In the genomic region with DNA sequence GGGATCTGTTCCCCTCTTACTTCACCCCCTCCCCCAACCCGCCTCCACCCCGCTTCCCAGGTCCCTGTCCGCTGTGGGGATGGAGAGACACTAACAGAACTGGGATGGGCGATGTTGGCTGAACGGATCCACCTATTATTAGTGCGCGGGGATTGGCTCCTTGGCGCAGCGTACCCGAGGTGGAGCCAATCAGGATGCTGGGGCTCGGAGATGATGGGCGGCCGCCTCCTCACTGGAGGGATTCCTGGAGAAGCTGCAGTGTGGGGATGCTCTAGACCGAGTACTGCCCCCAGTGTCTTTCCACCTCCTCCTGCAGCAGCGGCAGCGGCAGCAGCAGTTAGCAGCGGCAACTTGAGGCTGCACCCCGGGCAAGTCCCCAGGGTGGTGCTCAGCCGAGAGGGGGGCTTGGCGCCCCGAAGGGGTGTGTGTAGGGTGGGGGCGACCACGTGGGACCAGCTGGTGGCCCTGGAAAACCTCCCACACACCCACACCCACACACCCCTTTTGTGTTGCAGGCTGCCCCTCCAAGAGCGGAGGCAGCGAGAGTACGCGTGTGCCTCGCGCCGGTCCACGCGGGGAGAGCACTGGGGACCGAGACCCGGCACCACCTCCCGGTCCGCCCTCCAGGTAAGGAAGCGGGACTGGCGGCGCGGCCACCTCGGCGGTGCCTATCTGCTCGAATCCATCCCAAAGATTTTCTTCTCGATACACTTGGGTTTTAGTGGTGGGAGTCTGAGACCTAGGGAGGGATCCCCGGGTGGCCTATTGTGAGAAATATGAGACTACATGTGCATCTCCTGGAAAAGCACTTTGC, we compare ENCODE assay signal across 8 cellular contexts. TPM values are rescaled to one million over a fixed set of nuclear protein-coding genes. Genes with fewer than 3 reads are reported as not detected.
DNase-seq lines count a peak whose midpoint lies in the region; ATAC-seq and TF ChIP-seq lines count a peak whose summit lies in the region.

A gene (plus strand): TSS at position 292 of the 814 bp plus-strand sequence.

- H3K27me3 ChIP-seq in GM23338 (ENCODE audit: insufficient read depth) (no peaks in the 10 kb centered on the region), ascending aorta (no peaks in the 10 kb centered on the region), right cardiac atrium (ENCODE audit: control insufficient read depth, insufficient read depth) (no peaks in the 10 kb centered on the region)

- no peaks in the 10 kb centered on the region for H3K4me1 Mint-ChIP-seq in Calu3 (ENCODE audit: low read depth, unreplicated experiment)
- peaks cover 39% of the 10 kb centered on the region for H3K4me1 Mint-ChIP-seq in GM23338

- DNase-seq in Calu3, result no peak
- peak; percentile 93 for DNase-seq in GM23338 (ENCODE audit: low spot score)
- DNase-seq in NCI-H187 (lab: John Stamatoyannopoulos, UW), result peak; percentile 85 to 91
- peak in 1 of 2 donors; percentile 59 for DNase-seq in ascending aorta (ENCODE audit: low spot score in 2 of 2)
- DNase-seq in right cardiac atrium, result peak; percentile 15 to 54 (median 48)
- DNase-seq in putamen (ENCODE audit: low spot score), result peak; percentile 85
- DNase-seq in HT-29 (ENCODE audit: low spot score), result no peak
- no peak for DNase-seq in KBM-7

- intact Hi-C loops in Calu3 (cut with micrococcal nuclease; ENCODE audit: unreplicated experiment), result no loop called here
- intact Hi-C loops in ascending aorta (cut with DNase I), result no loop called here
- intact Hi-C loops in right cardiac atrium (cut with DNase I), result no loop called here

- no TSS peak for BruUV-seq in Calu3 (replicated peaks; lab: Mats Ljungman, UMichigan)

- H2AFZ ChIP-seq in GM23338, result 0 out of 2 replicates have a peak within 1 kb of the TSS, but pooled peaks have one; percentile 2

- H3K27ac ChIP-seq in GM23338 (ENCODE audit: low read depth), result peak within 1 kb of the TSS; percentile 94
- no peak within 1 kb of the TSS for H3K27ac ChIP-seq in ascending aorta
- no peak within 1 kb of the TSS for H3K27ac ChIP-seq in right cardiac atrium (ENCODE audit: low read length)

- peaks cover 16% of the 10 kb centered on the region for H4K20me1 ChIP-seq in GM23338 (replicated peaks; ENCODE audit: insufficient read depth)

- ATAC-seq in GM23338 (peak; percentile 93), right cardiac atrium (peak; percentile 37 to 55)

- H3K9me3 ChIP-seq in ascending aorta (no peaks in the 10 kb centered on the region), right cardiac atrium (ENCODE audit: control insufficient read depth, low read length) (no peaks in the 10 kb centered on the region)

- H3K9me2 ChIP-seq in GM23338 (ENCODE audit: insufficient read depth), result no peaks in the 10 kb centered on the region

- H3K4me3 ChIP-seq in GM23338 (peak within 1 kb of the TSS; percentile 78), ascending aorta (peak within 1 kb of the TSS; percentile 44 to 61), right cardiac atrium (ENCODE audit: low read length) (peak within 1 kb of the TSS; percentile 72)

- 1% methylated on average over 44 of the region's 45 CpGs for WGBS in right cardiac atrium

- H3K27me3 Mint-ChIP-seq in Calu3 (ENCODE audit: unreplicated experiment) (no peaks in the 10 kb centered on the region), GM23338 (ENCODE audit: insufficient read depth, low read depth, poor library complexity) (peaks cover 2% of the 10 kb centered on the region)

- in situ Hi-C loops in KBM-7 (cut with MboI; ENCODE audit: low pct_unique_long_range_greater_than_20kb, low sequenced_read_pairs), result no loop called here

- peaks cover 42% of the 10 kb centered on the region for H3K4me1 ChIP-seq in GM23338 (ENCODE audit: insufficient read depth)
- peaks cover 0 to 7% of the 10 kb centered on the region in 2 donors for H3K4me1 ChIP-seq in ascending aorta
- H3K4me1 ChIP-seq in right cardiac atrium (ENCODE audit: control insufficient read depth, insufficient read depth, low read length), result peaks cover 4% of the 10 kb centered on the region

- TF ChIP-seq CTCF in Calu3 (IDR thresholded peaks at IDR 0.05; ENCODE audit: unreplicated experiment), result no peak
- no peak for TF ChIP-seq CTCF in GM23338 (conservative IDR thresholded peaks at IDR 0.05; ENCODE audit: low read depth in 2 of 2)
- TF ChIP-seq CTCF in ascending aorta (IDR thresholded peaks at IDR 0.05), result no peak

- H3K9me3 Mint-ChIP-seq in Calu3 (ENCODE audit: low read depth, unreplicated experiment) (no peaks in the 10 kb centered on the region), GM23338 (no peaks in the 10 kb centered on the region)

- peak within 1 kb of the TSS; percentile 64 for H3K4me2 ChIP-seq in GM23338

- H3K79me2 ChIP-seq in GM23338 (replicated peaks; ENCODE audit: insufficient read depth), result peaks cover 49% of the 10 kb centered on the region

- H3K36me3 Mint-ChIP-seq in Calu3 (ENCODE audit: insufficient read depth, unreplicated experiment), result peaks cover 20% of the 10 kb centered on the region
- H3K36me3 Mint-ChIP-seq in GM23338 (ENCODE audit: low read depth), result no peaks in the 10 kb centered on the region; the same call in 2 of the 3 replicates

- no peaks in the 10 kb centered on the region for H3F3A ChIP-seq in GM23338 (replicated peaks; ENCODE audit: low read depth)

- CTCF ChIA-PET in Calu3 (lab: Charles Lee), result interaction anchor here (0.6 to 2.0 kb wide), 6 partner anchors 11 to 154 kb away, joined by 3 to 5 read pairs (median 3); no protein-coding TSS in a partner anchor

- H3K27ac Mint-ChIP-seq in Calu3 (ENCODE audit: unreplicated experiment) (peak within 1 kb of the TSS; percentile 87), GM23338 (peak within 1 kb of the TSS; percentile 94)

- H3K36me3 ChIP-seq in GM23338 (ENCODE audit: insufficient read depth), result no peaks in the 10 kb centered on the region
- no peaks in the 10 kb centered on the region for H3K36me3 ChIP-seq in ascending aorta

- H3K4me3 Mint-ChIP-seq in Calu3 (ENCODE audit: low read depth, unreplicated experiment), result peak within 1 kb of the TSS; percentile 95
- H3K4me3 Mint-ChIP-seq in GM23338, result peak within 1 kb of the TSS; percentile 99

TF ChIP-seq in GM23338, 12 proteins besides CTCF, POLR2A, EP300 and RAD21:
- TF ChIP-seq CREB1 (CRISPR knock-in tag; IDR thresholded peaks at IDR 0.05; ENCODE audit: low read depth) (no peak), POLR2AphosphoS5 (IDR thresholded peaks at IDR 0.05; ENCODE audit: low read depth) (peak; percentile 96)

RNA-seq across cellular contexts. Expression of the gene that starts here (rescaled TPM):
- 1.3 and 2.1 TPM in 2 replicates for total RNA-seq in Calu3 (2022)
- 37.9 and 48.7 TPM in 2 replicates for total RNA-seq in GM23338 (2014; rRNA removed; shearing (Covaris generic))
- polyA plus RNA-seq in GM23338 (2016; fragmentation: Nextera tagmentation; extraction: Ambion mirVana), result 47.6 and 51.7 TPM in 2 replicates
- total RNA-seq in ascending aorta, result 0.64 TPM
- under 1 TPM in 3 of 4 donors, not detected in 1; 0.23 to 0.53 (median 0.32) TPM for total RNA-seq in right cardiac atrium
- 0.20 TPM for polyA plus RNA-seq in right cardiac atrium
- not detected in 2 replicates for total RNA-seq in HT-29 (2014; rRNA removed; shearing (Covaris generic))

Comparison
In these comparisons a context has a peak if more than half of its experiments do, and no peak if none do; other contexts are left out.
1. RNA of the gene that starts here (total RNA-seq): 37.9 to 48.7 TPM in GM23338; 1.3 to 2.1 TPM in Calu3, 0.64 TPM in ascending aorta (single experiment), 0.23 to 0.53 TPM in right cardiac atrium and not detected in HT-29; every median in the first group is over 10 times any median in the second.
2. RNA of the gene that starts here (polyA plus RNA-seq): 47.6 to 51.7 TPM in GM23338; 0.20 TPM in right cardiac atrium (single experiment); every median in the first group is over 10 times any median in the second.
3. Peak in DNase-seq, ATAC-seq and H3K4me3 ChIP-seq in right cardiac atrium; RNA of the gene not detected or under 1 TPM.
4. DNase-seq: peak in GM23338 (single experiment), NCI-H187 (2 of 2) and putamen (single experiment); none in Calu3 (single experiment), HT-29 (single experiment) and KBM-7 (single experiment).
5. Peak in every context shown above with its lines, with median percentiles within 50 percentile points of each other: H3K4me3 ChIP-seq.